In the genomic region with DNA sequence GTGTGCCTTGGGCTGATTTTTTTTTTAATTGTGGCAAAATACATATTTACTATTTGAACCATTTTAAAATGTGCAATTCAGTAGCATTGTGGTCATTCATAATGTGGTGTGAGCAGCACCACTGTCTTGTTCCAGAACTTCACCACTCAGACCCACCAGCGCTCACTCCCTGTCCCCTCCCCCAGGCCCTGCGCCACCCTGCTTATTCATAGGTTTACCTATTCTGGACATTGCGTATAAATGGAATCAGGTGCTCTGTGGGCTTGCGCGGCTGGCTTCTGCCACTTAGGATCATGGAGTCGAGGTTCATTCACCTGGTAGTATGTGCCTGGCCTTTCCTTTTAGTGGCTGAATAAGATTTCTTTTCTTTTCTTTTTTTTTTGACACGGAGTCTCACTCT, we compare ENCODE assay signal across 18 cellular contexts.
"Had no signal": no experiment of that assay in that cellular context is flagged by ENCODE, and none has a peak within 500 bp of the region (broad histone marks: within the 10 kb centered on the region; RNA-seq: fewer than 3 reads in every experiment).

No MANE protein-coding gene starts in this region.

- H3K4me1 Mint-ChIP-seq: activated B cell treated with CpG ODN at 0.5 μM for 24 hours; activated naive CD8-positive, alpha-beta T cell treated with anti-CD3 and anti-CD28 coated beads for 36 hours had no signal

- H3K4me3 Mint-ChIP-seq: activated B cell treated with CpG ODN at 0.5 μM for 24 hours; activated CD8-positive, alpha-beta T cell treated with anti-CD3 and anti-CD28 coated beads, Interleukin-2, amount 10 ng/mL, durations not matched to agents 7 days and 5 days; activated naive CD8-positive, alpha-beta T cell treated with anti-CD3 and anti-CD28 coated beads for 36 hours; brain; T-helper 17 cell; type B pancreatic cell had no signal

- H3K36me3 Mint-ChIP-seq: type B pancreatic cell had no signal

- H3K27ac Mint-ChIP-seq: activated B cell treated with CpG ODN at 0.5 μM for 24 hours; activated CD8-positive, alpha-beta T cell treated with anti-CD3 and anti-CD28 coated beads, Interleukin-2, amount 10 ng/mL, durations not matched to agents 7 days and 5 days; activated naive CD8-positive, alpha-beta T cell treated with anti-CD3 and anti-CD28 coated beads for 36 hours; type B pancreatic cell had no signal

- DNase-seq: activated B cell treated with CpG ODN at 0.5 μM for 24 hours; activated CD4-positive, alpha-beta T cell treated with anti-CD3 and anti-CD28 coated beads for 48 hours; activated CD8-positive, alpha-beta memory T cell treated with anti-CD3 and anti-CD28 coated beads, Interleukin-2, amount 50 U/mL, for 4 hours; activated CD8-positive, alpha-beta T cell treated with anti-CD3 and anti-CD28 coated beads, Interleukin-2, amount 10 ng/mL, durations not matched to agents 7 days and 5 days; activated naive CD8-positive, alpha-beta T cell treated with anti-CD3 and anti-CD28 coated beads for 36 hours; activated T-cell treated with anti-CD3 and anti-CD28 coated beads, Interleukin-2, amount 50 U/mL, for 48 hours; amygdala; cerebellar nuclear complex; dermis blood vessel endothelial cell; hippocampal formation; midbrain; SIG-M5; stimulated activated CD4-positive, alpha-beta T cell treated with anti-CD3 and anti-CD28 coated beads, Interleukin-4, amount 100 ng/mL, for 24 hours; stimulated activated CD8-positive, alpha-beta memory T cell treated with anti-CD3 and anti-CD28 coated beads, Interleukin-4, amount 100 ng/mL, for 48 hours; stimulated activated naive CD8-positive, alpha-beta T cell treated with anti-CD3 and anti-CD28 coated beads, Interleukin-15, Interleukin-2, amounts not matched to agents 100 U/mL and 50 U/mL, for 24 hours; T-helper 17 cell had no signal

- H3K27me3 Mint-ChIP-seq: activated naive CD8-positive, alpha-beta T cell treated with anti-CD3 and anti-CD28 coated beads for 36 hours had no signal

- ATAC-seq: activated CD8-positive, alpha-beta T cell treated with anti-CD3 and anti-CD28 coated beads, Interleukin-2, amount 10 ng/mL, durations not matched to agents 7 days and 5 days; stimulated activated naive CD8-positive, alpha-beta T cell treated with anti-CD3 and anti-CD28 coated beads, Interleukin-15, Interleukin-2, amounts not matched to agents 100 U/mL and 50 U/mL, for 24 hours; T-helper 17 cell had no signal
